1 cellular context compared by ENCODE assay signal in the genomic region with DNA sequence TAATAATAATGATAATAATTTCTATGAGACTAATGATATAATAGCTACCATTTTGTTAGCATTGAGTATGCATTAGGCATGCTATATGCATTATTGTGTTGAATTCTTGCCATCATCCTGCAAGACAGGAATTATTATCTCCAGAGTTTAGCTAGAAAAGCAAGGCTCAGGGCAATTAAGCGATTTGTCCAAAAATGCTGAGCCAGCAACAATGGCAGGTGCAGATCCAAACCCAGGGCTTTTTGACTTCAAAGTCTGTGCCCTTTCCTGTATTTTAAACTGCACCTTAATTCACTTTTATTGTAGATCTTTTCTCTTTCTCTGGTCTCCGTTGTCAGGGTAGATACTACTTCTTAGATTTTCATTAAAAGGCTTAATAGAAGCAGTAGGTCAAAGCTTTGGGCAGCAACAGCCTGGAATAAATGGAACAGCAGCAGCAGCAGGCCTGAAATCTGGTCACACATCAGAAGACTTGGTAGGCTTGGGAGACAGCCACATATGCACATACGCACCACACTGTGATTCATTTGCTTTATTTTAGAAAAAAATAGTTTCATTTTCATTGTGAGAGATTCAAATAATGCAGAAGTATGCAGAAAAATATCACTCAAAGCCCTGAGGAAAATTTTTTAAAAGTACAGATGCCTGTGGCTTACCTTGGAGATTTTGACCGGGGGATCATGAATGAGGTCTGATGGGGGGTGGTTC.
TF ChIP-seq lines count a peak whose summit lies in the region.

No MANE protein-coding gene starts in this region.

TF ChIP-seq in H1, 55 proteins besides CTCF, POLR2A, EP300 and RAD21 (continued from another document):
- TF ChIP-seq, protein P1, sequence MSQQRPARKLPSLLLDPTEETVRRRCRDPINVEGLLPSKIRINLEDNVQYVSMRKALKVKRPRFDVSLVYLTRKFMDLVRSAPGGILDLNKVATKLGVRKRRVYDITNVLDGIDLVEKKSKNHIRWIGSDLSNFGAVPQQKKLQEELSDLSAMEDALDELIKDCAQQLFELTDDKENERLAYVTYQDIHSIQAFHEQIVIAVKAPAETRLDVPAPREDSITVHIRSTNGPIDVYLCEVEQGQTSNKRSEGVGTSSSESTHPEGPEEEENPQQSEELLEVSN (IDR thresholded peaks at IDR 0.05): no peak
- TF ChIP-seq POU5F1 (IDR thresholded peaks at IDR 0.05; ENCODE audit: low read depth, low read length): no peak
- TF ChIP-seq JUND (IDR thresholded peaks at IDR 0.05; ENCODE audit: low read length): no peak
- TF ChIP-seq MAFK (IDR thresholded peaks at IDR 0.05; ENCODE audit: low read depth, low read length): peak; percentile 93
